27 cellular contexts compared by ENCODE assay signal in the genomic region with DNA sequence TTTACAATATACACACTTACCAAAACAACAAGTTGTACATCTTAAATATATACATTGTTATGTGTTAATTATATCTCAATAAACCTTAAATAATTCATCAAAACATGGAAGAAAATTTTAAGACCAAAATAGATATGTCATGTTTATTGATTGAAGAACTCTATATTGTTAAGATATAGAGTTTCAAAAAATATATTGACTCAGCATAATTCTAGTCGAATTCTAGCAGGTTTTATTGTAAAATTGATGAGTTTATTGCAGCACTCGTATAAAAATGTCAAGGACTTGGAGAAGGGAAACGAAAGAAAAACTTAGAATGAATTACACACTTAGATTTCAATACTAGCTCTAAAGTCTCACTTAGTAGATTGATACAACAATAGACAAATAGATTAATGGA.
"Had no signal": no experiment of that assay in that cellular context is flagged by ENCODE, and none has a peak within 500 bp of the region (broad histone marks: within the 10 kb centered on the region; RNA-seq: fewer than 3 reads in every experiment).

No MANE protein-coding gene starts in this region.

- H3K4me3 ChIP-seq: hepatocyte, left lung, lower lobe of right lung, pancreas, prostate gland, sigmoid colon, smooth muscle cell, stomach, testis, tibial artery, uterus had no signal

- H3K79me2 ChIP-seq: hepatocyte had no signal

- H3K4me2 ChIP-seq: hepatocyte, smooth muscle cell had no signal

- H3K36me3 ChIP-seq: left lung, lower lobe of right lung, pancreas, prostate gland, sigmoid colon, stomach, tibial artery, uterus had no signal

- H3K4me1 ChIP-seq: left lung, lower lobe of right lung, pancreas, prostate gland, sigmoid colon, stomach, testis, tibial artery, uterus had no signal

- H2AFZ ChIP-seq: hepatocyte had no signal

- H3K9me3 ChIP-seq: left lung, lower lobe of right lung, pancreas, prostate gland, sigmoid colon, tibial artery, uterus had no signal

- H3K27ac ChIP-seq: hepatocyte, left lung, lower lobe of right lung, pancreas, prostate gland, sigmoid colon, stomach, testis, tibial artery, uterus had no signal

- ATAC-seq: left colon; left lung; lower lobe of right lung; naive thymus-derived CD8-positive, alpha-beta T cell; pancreas; right cardiac atrium; stimulated activated naive B cell treated with anti-CD40 and anti-IgM and Interleukin-4, amounts not matched to agents 10 μg/mL and 1 μg/mL and 100 μg/mL, for 72 hours; stimulated activated naive CD8-positive, alpha-beta T cell treated with anti-CD3 and anti-CD28 coated beads, Interleukin-15, Interleukin-2, amounts not matched to agents 100 U/mL and 50 U/mL, for 24 hours had no signal

- H3K27me3 ChIP-seq: hepatocyte, left lung, pancreas, sigmoid colon, stomach, testis, tibial artery, uterus had no signal

- DNase-seq: islet precursor cell; kidney glomerular epithelial cell; left colon; left lung; lower lobe of right lung; mammary epithelial cell; mesenchymal stem cell; naive thymus-derived CD8-positive, alpha-beta T cell; nucleus accumbens; pancreas; posterior cingulate gyrus; retina; right cardiac atrium; sigmoid colon; stimulated activated CD4-positive, alpha-beta T cell treated with anti-CD3 and anti-CD28 coated beads, Interleukin-1b, Interleukin-23, amount 100 ng/mL, for 48 hours; stimulated activated CD4-positive, alpha-beta T cell treated with anti-CD3 and anti-CD28 coated beads, Interleukin-2, amount 100 ng/mL, for 48 hours; stimulated activated CD4-positive, alpha-beta T cell treated with anti-CD3 and anti-CD28 coated beads, Interleukin-4, amount 100 ng/mL, for 4 hours; stimulated activated naive B cell treated with anti-CD40 and anti-IgM and Interleukin-4, amounts not matched to agents 10 μg/mL and 1 μg/mL and 100 μg/mL, for 72 hours; stimulated activated naive CD8-positive, alpha-beta T cell treated with anti-CD3 and anti-CD28 coated beads, Interleukin-15, Interleukin-2, amounts not matched to agents 100 U/mL and 50 U/mL, for 24 hours; stomach; testis; tibial artery; trophoblast cell; uterus had no signal
